Comparison of ENCODE assay signal across 2 cellular contexts in the genomic region with DNA sequence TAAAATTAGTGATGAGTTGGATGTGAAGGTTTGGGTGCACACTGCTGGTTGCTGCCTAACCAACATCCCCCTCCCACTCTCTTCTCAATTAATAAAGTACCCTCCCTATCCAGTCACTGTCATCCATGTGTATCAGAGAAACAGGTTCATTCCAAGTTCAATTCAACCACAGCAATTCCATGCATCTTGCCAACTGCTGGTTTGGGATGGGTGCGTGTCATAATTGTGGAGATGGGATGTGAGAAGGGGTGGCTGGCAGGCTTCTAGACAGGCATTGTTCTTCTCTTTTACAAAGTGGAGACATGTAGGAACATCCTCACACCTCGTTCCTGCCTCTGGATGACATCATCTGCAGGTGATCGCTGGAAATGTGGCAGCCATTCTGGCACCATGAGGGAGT.
A peak's percentile ranks its signal among the peaks of the same experiment; 100 is the strongest.
TF ChIP-seq lines count a peak whose summit lies in the region.

No MANE protein-coding gene starts in this region.

TF ChIP-seq in HEK293, 187 proteins besides CTCF, POLR2A, EP300 and RAD21 (continued from another document):
- TF ChIP-seq, protein P1, sequence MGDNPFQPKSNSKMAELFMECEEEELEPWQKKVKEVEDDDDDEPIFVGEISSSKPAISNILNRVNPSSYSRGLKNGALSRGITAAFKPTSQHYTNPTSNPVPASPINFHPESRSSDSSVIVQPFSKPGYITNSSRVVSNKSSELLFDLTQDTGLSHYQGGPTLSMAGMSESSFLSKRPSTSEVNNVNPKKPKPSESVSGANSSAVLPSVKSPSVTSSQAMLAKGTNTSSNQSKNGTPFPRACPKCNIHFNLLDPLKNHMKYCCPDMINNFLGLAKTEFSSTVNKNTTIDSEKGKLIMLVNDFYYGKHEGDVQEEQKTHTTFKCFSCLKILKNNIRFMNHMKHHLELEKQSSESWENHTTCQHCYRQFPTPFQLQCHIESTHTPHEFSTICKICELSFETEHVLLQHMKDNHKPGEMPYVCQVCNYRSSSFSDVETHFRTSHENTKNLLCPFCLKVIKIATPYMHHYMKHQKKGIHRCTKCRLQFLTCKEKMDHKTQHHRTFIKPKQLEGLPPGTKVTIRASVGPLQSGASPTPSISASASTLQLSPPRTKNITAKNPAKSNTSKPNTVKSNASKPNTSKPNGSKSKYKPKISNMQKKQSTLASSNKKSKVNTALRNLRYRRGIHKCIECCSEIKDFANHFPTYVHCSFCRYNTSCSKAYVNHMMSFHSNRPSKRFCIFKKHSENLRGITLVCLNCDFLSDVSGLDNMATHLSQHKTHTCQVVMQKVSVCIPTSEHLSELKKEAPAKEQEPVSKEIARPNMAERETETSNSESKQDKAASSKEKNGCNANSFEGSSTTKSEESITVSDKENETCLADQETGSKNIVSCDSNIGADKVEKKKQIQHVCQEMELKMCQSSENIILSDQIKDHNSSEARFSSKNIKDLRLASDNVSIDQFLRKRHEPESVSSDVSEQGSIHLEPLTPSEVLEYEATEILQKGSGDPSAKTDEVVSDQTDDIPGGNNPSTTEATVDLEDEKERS (tag by site-specific recombination; IDR thresholded peaks at IDR 0.05): peak; percentile 18; the same call in 1 of the 2 replicates
TF ChIP-seq in HEK293: peak in this region for 1.

TF ChIP-seq in WTC11, 78 proteins besides CTCF, POLR2A, EP300 and RAD21 (continued from another document):
- TF ChIP-seq, protein P2, sequence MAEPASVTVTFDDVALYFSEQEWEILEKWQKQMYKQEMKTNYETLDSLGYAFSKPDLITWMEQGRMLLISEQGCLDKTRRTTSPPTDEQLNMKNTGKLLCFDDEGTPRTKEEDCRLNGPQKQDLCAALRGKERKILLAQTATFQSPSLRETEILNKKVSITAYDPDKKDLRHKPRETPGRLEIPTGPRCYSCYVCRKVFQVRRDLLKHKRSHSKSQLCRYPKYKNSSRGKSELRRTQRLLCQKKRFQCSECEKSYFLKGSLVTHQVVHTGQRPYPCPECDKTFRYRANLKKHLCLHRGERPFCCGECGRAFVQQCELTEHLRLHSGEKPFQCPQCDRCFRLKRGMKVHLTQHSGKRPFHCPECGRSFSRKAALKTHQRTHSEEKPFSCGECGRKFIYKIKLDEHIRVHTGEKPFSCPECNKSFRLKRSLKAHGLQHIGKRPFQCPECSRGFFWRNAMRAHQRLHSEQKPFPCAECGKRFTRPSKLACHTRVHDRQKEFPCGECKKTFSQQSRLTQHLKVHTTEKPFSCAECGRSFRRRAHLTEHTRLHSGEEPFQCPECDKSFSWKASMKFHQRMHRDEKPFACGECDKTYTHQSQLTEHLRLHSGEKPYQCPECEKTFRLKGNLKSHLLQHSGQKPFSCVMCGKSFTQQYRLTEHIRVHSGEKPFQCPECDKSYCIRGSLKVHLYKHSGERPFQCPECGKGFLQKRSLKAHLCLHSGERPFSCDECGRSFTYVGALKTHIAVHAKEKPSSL (CRISPR knock-in tag; conservative IDR thresholded peaks at IDR 0.05): no peak
- no peak for TF ChIP-seq CREM (CRISPR knock-in tag; IDR thresholded peaks at IDR 0.05)
- no peak for TF ChIP-seq JAZF1 (CRISPR knock-in tag; IDR thresholded peaks at IDR 0.05)
- TF ChIP-seq, protein P3, sequence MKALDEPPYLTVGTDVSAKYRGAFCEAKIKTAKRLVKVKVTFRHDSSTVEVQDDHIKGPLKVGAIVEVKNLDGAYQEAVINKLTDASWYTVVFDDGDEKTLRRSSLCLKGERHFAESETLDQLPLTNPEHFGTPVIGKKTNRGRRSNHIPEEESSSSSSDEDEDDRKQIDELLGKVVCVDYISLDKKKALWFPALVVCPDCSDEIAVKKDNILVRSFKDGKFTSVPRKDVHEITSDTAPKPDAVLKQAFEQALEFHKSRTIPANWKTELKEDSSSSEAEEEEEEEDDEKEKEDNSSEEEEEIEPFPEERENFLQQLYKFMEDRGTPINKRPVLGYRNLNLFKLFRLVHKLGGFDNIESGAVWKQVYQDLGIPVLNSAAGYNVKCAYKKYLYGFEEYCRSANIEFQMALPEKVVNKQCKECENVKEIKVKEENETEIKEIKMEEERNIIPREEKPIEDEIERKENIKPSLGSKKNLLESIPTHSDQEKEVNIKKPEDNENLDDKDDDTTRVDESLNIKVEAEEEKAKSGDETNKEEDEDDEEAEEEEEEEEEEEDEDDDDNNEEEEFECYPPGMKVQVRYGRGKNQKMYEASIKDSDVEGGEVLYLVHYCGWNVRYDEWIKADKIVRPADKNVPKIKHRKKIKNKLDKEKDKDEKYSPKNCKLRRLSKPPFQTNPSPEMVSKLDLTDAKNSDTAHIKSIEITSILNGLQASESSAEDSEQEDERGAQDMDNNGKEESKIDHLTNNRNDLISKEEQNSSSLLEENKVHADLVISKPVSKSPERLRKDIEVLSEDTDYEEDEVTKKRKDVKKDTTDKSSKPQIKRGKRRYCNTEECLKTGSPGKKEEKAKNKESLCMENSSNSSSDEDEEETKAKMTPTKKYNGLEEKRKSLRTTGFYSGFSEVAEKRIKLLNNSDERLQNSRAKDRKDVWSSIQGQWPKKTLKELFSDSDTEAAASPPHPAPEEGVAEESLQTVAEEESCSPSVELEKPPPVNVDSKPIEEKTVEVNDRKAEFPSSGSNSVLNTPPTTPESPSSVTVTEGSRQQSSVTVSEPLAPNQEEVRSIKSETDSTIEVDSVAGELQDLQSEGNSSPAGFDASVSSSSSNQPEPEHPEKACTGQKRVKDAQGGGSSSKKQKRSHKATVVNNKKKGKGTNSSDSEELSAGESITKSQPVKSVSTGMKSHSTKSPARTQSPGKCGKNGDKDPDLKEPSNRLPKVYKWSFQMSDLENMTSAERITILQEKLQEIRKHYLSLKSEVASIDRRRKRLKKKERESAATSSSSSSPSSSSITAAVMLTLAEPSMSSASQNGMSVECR (CRISPR knock-in tag; IDR thresholded peaks at IDR 0.05; ENCODE audit: borderline replicate concordance): no peak
- no peak for TF ChIP-seq MXD4 (CRISPR knock-in tag; IDR thresholded peaks at IDR 0.05; ENCODE audit: borderline replicate concordance)
